Comparison of ENCODE assay signal across 15 cellular contexts in genomic region chr7:90660819-90661218, GRCh38.
DNase-seq lines count a peak whose midpoint lies in the region; ATAC-seq, FAIRE-seq and TF ChIP-seq lines count a peak whose summit lies in the region.
"Had no signal": no experiment of that assay in that cellular context is flagged by ENCODE, and none has a peak within 500 bp of the region (broad histone marks: within the 10 kb centered on the region; RNA-seq: fewer than 3 reads in every experiment).

No MANE protein-coding gene starts in this region.

- peaks cover 0 to 21% (median under 1%) of the 10 kb centered on the region in 8 donors for H3K9me3 Mint-ChIP-seq in CD4-positive, alpha-beta memory T cell
- H3K9me3 Mint-ChIP-seq in chondrocyte (ENCODE audit: low read depth) = no peaks in the 10 kb centered on the region
- H3K9me3 Mint-ChIP-seq: neural crest cell had no signal

- no peak overlapping the region for H3K4me3 Mint-ChIP-seq in CD4-positive, alpha-beta memory T cell
- H3K4me3 Mint-ChIP-seq in chondrocyte (ENCODE audit: unreplicated experiment) = no peak overlapping the region
- H3K4me3 Mint-ChIP-seq: neural crest cell had no signal

- H3K9me3 ChIP-seq in CD4-positive, alpha-beta memory T cell (ENCODE audit: control insufficient read depth in 1 of 2, low read length in 2 of 2) = no peaks in the 10 kb centered on the region

- no peak overlapping the region for H3K27ac Mint-ChIP-seq in CD4-positive, alpha-beta memory T cell
- no peak overlapping the region for H3K27ac Mint-ChIP-seq in chondrocyte (ENCODE audit: unreplicated experiment)

- H3K18ac ChIP-seq in mesendoderm (ENCODE audit: low read length) = no peak overlapping the region

- H3K79me2 ChIP-seq in mesendoderm (ENCODE audit: control insufficient read depth, insufficient read depth, low read length) = peaks cover 9% of the 10 kb centered on the region

- no peak overlapping the region for H2BK5ac ChIP-seq in mesendoderm (ENCODE audit: low read length)

- no peaks in the 10 kb centered on the region for H3K36me3 Mint-ChIP-seq in CD4-positive, alpha-beta memory T cell
- no peaks in the 10 kb centered on the region for H3K36me3 Mint-ChIP-seq in chondrocyte (ENCODE audit: low read depth)

- no CpG with 5 or more reads among the region's 1 CpG for WGBS in mesendoderm (ENCODE audit: extremely low coverage, insufficient coverage, low lambda C conversion rate)

- TF ChIP-seq CTCF in chondrocyte (IDR thresholded peaks at IDR 0.05) = no peak

- no peak overlapping the region for H2BK15ac ChIP-seq in mesendoderm (replicated peaks; ENCODE audit: low read depth)

- intact Hi-C loops in CD4-positive, alpha-beta memory T cell (cut with micrococcal nuclease) = no loop called here

- H3K4me2 ChIP-seq in mesendoderm (ENCODE audit: low read length) = no peak overlapping the region

- H3K79me1 ChIP-seq in mesendoderm (ENCODE audit: low read length) = peaks cover 6% of the 10 kb centered on the region

- H3K27me3 ChIP-seq in mesendoderm (ENCODE audit: insufficient read depth, low read length, poor library complexity) = no peaks in the 10 kb centered on the region
- no peaks in the 10 kb centered on the region for H3K27me3 ChIP-seq in CD4-positive, alpha-beta memory T cell (ENCODE audit: insufficient read depth, low read length)

- POLR2A ChIA-PET in CD4-positive, alpha-beta memory T cell (lab: Charles Lee; ENCODE audit: partially characterized antibody) = no interaction called here

- peak; percentile 34 for ATAC-seq in GM18519 (IDR thresholded peaks at IDR 0.05; ENCODE audit: low FRiP score, unreplicated experiment)
- peak; percentile 44 for ATAC-seq in HG02623 (IDR thresholded peaks at IDR 0.05; ENCODE audit: unreplicated experiment)
- ATAC-seq in HG02571 (IDR thresholded peaks at IDR 0.05; ENCODE audit: unreplicated experiment) = no peak

- peak; percentile 88 for FAIRE-seq in RCC 7860 (lab: Jason Lieb, UNC)
- FAIRE-seq: colon, H1 had no signal

- peak; percentile 49 for DNase-seq in RCC 7860 (ENCODE audit: low spot score)
- DNase-seq in mesendoderm = peak; percentile 16
- no peak for DNase-seq in NCI-H2196 (lab: John Stamatoyannopoulos, UW; ENCODE audit: unreplicated experiment)
- DNase-seq in CD4-positive, alpha-beta memory T cell = no peak
- DNase-seq in chondrocyte (ENCODE audit: low spot score) = no peak
- DNase-seq: activated naive CD4-positive, alpha-beta T cell treated with anti-CD3 and anti-CD28 coated beads, Interleukin-2, amount 50 U/mL, for 16 hours; DMS79 treated with DMSO at 0.1 percent for 48 hours; PC-3; stimulated activated CD4-positive, alpha-beta T cell treated with anti-CD3 and anti-CD28 coated beads, Interleukin-15, amount 100 ng/mL, for 24 hours had no signal

- H2BK120ac ChIP-seq in mesendoderm (ENCODE audit: low read depth, low read length) = no peak overlapping the region

- no peaks in the 10 kb centered on the region for H3K27me3 Mint-ChIP-seq in CD4-positive, alpha-beta memory T cell
- H3K27me3 Mint-ChIP-seq in chondrocyte (ENCODE audit: low read depth) = no peaks in the 10 kb centered on the region

- H3K27ac ChIP-seq in mesendoderm (ENCODE audit: low read depth, low read length) = no peak overlapping the region
- H3K27ac ChIP-seq in CD4-positive, alpha-beta memory T cell (ENCODE audit: low read depth, low read length) = no peak overlapping the region

- no peak overlapping the region for H2AK5ac ChIP-seq in mesendoderm (ENCODE audit: low read length)

- H3K56ac ChIP-seq in mesendoderm (ENCODE audit: low read length) = no peak overlapping the region

- H3K4me3 ChIP-seq in mesendoderm (ENCODE audit: low read length) = no peak overlapping the region
- H3K4me3 ChIP-seq in CD4-positive, alpha-beta memory T cell (ENCODE audit: low read length in 2 of 2) = no peak overlapping the region

- CTCF ChIA-PET in CD4-positive, alpha-beta memory T cell (lab: Charles Lee; ENCODE audit: partially characterized antibody) = no interaction called here

- H3K9ac ChIP-seq in mesendoderm (ENCODE audit: low read length) = no peak overlapping the region

- H3K4ac ChIP-seq in mesendoderm (ENCODE audit: low read depth, low read length) = no peak overlapping the region

- no peak overlapping the region for H4K5ac ChIP-seq in mesendoderm (ENCODE audit: low read length)

- peaks cover 4% of the 10 kb centered on the region for H3K4me1 ChIP-seq in mesendoderm (ENCODE audit: control insufficient read depth, low read depth, low read length)
- no peaks in the 10 kb centered on the region for H3K4me1 ChIP-seq in CD4-positive, alpha-beta memory T cell (ENCODE audit: insufficient read depth, low read length)

- H4K8ac ChIP-seq in mesendoderm (ENCODE audit: low read depth, low read length) = no peak overlapping the region

- H3K36me3 ChIP-seq in mesendoderm (ENCODE audit: control insufficient read depth, insufficient read depth, low read length) = no peaks in the 10 kb centered on the region
- no peaks in the 10 kb centered on the region for H3K36me3 ChIP-seq in CD4-positive, alpha-beta memory T cell (ENCODE audit: insufficient read depth, low read length)

- H3K4me1 Mint-ChIP-seq in CD4-positive, alpha-beta memory T cell = no peaks in the 10 kb centered on the region
- peaks cover 57% of the 10 kb centered on the region for H3K4me1 Mint-ChIP-seq in chondrocyte (ENCODE audit: low read depth)

- no peak overlapping the region for H3K23ac ChIP-seq in mesendoderm (ENCODE audit: low read length)

Comparison
In these comparisons a context has a peak if more than half of its experiments do, and no peak if none do; other contexts are left out.
1. DNase-seq: peak in RCC 7860 (single experiment) and mesendoderm (single experiment); none in NCI-H2196 (single experiment), CD4-positive, alpha-beta memory T cell (0 of 5) and chondrocyte (single experiment).